ENCODE assay signal across 1 cellular context in genomic region chrX:21948897-21949578, GRCh38.
TF ChIP-seq lines count a peak whose summit lies in the region.

No MANE protein-coding gene starts in this region.

TF ChIP-seq in WTC11, 78 proteins besides CTCF, POLR2A, EP300 and RAD21 (continued from another document):
- TF ChIP-seq AR (CRISPR knock-in tag; IDR thresholded peaks at IDR 0.05) (no peak), E2F1 (CRISPR knock-in tag; IDR thresholded peaks at IDR 0.05) (no peak), ZBTB21 (CRISPR knock-in tag; IDR thresholded peaks at IDR 0.05; ENCODE audit: borderline replicate concordance) (no peak), ZNF219 (CRISPR knock-in tag; IDR thresholded peaks at IDR 0.05; ENCODE audit: borderline replicate concordance) (no peak), MXD4 (CRISPR knock-in tag; IDR thresholded peaks at IDR 0.05; ENCODE audit: borderline replicate concordance) (no peak), RORB (CRISPR knock-in tag; IDR thresholded peaks at IDR 0.05) (no peak), SOX15 (CRISPR knock-in tag; IDR thresholded peaks at IDR 0.05) (no peak), ZNF121 (CRISPR knock-in tag; IDR thresholded peaks at IDR 0.05) (no peak), SMAD4 (CRISPR knock-in tag; IDR thresholded peaks at IDR 0.05) (no peak), KAT7 (CRISPR knock-in tag; IDR thresholded peaks at IDR 0.05; ENCODE audit: borderline replicate concordance) (no peak), ZMAT4 (CRISPR knock-in tag; IDR thresholded peaks at IDR 0.05) (no peak), GTF2I (CRISPR knock-in tag; conservative IDR thresholded peaks at IDR 0.05) (no peak), E2F5 (CRISPR knock-in tag; IDR thresholded peaks at IDR 0.05) (no peak), GABPB1 (CRISPR knock-in tag; IDR thresholded peaks at IDR 0.05) (no peak), FOXP1 (CRISPR knock-in tag; IDR thresholded peaks at IDR 0.05; ENCODE audit: borderline replicate concordance) (no peak), FOXJ3 (CRISPR knock-in tag; IDR thresholded peaks at IDR 0.05; ENCODE audit: borderline replicate concordance) (no peak)
